In the genomic region with DNA sequence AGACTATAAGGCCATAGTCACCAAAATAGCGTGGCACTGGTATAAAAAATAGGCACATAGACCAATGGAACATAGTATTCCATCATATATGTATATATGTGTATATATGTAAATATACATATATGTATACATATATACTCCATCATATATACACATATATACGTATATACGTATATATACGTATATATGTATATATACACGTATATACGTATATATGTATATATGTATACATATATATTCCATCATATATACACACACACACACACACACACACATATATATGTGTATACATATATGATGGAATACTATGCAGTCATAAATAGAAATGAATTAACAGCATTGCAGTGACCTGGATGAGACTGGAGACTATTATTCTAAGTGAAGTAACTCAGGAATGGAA, we compare ENCODE assay signal across 18 cellular contexts.
DNase-seq lines count a peak whose midpoint lies in the region; ATAC-seq, FAIRE-seq and TF ChIP-seq lines count a peak whose summit lies in the region.
"Had no signal": no experiment of that assay in that cellular context is flagged by ENCODE, and none has a peak within 500 bp of the region (broad histone marks: within the 10 kb centered on the region; RNA-seq: fewer than 3 reads in every experiment).

No MANE protein-coding gene starts in this region.

- no peak overlapping the region for H3K9ac ChIP-seq in kidney (ENCODE audit: low read length in 2 of 2)

- FAIRE-seq in A204.1 (lab: Jason Lieb, UNC) (peak; percentile 74), colon (lab: Jason Lieb, UNC) (peak; percentile 83), kidney (lab: Jason Lieb, UNC) (peak; percentile 73)
- FAIRE-seq: GM12878, H54 had no signal

- ATAC-seq in GM18867 (IDR thresholded peaks at IDR 0.05; ENCODE audit: unreplicated experiment) = no peak
- ATAC-seq in GM21786 (IDR thresholded peaks at IDR 0.05; ENCODE audit: unreplicated experiment) = no peak
- ATAC-seq: CD8-positive, alpha-beta T cell; GM12878 had no signal

- POLR2A ChIA-PET in HEK293 (lab: Yijun Ruan, JAX) = interaction anchor here (0.7 kb wide), 1 partner anchor 971 kb away, joined by 4 read pairs; no protein-coding TSS in a partner anchor

- TF ChIP-seq CTCF in HEK293 (tag by site-specific recombination; IDR thresholded peaks at IDR 0.05) (no peak), kidney (IDR thresholded peaks at IDR 0.05; ENCODE audit: borderline replicate concordance, extremely low read depth, insufficient read depth) (no peak)

- CTCF ChIA-PET in HEK293 (lab: Yijun Ruan, JAX) = no interaction called here

- no peaks in the 10 kb centered on the region for H3K27me3 ChIP-seq in effector memory CD4-positive, alpha-beta T cell (replicated peaks; ENCODE audit: control insufficient read depth, insufficient read depth, low read length, poor library complexity, severe bottlenecking)

- H3K9me3 ChIP-seq in HEK293 (ENCODE audit: control insufficient read depth, insufficient read depth, low read depth, low read length) (no peaks in the 10 kb centered on the region; the same call in 1 of the 2 replicates), kidney (ENCODE audit: control insufficient read depth in 1 of 2, low read length in 2 of 2) (no peaks in the 10 kb centered on the region)
- no peaks in the 10 kb centered on the region for H3K9me3 ChIP-seq in effector memory CD4-positive, alpha-beta T cell (ENCODE audit: control insufficient read depth, low read length)
- H3K9me3 ChIP-seq: Caco-2, HAP-1 had no signal

- intact Hi-C loops in kidney (cut with DNase I) = no loop called here

- H3K36me3 ChIP-seq in HEK293 (ENCODE audit: control insufficient read depth in 2 of 2, insufficient read depth in 1 of 2, low read length in 2 of 2) = no peaks in the 10 kb centered on the region
- H3K36me3 ChIP-seq in kidney (ENCODE audit: control insufficient read depth in 1 of 2, insufficient read depth in 2 of 2, low read length in 2 of 2) = no peaks in the 10 kb centered on the region
- no peaks in the 10 kb centered on the region for H3K36me3 ChIP-seq in effector memory CD4-positive, alpha-beta T cell (ENCODE audit: control insufficient read depth, insufficient read depth, low read length)
- H3K36me3 ChIP-seq: HAP-1 had no signal

- no peaks in the 10 kb centered on the region for H3K4me1 ChIP-seq in HEK293 (ENCODE audit: control insufficient read depth, insufficient read depth, low read length)
- H3K4me1 ChIP-seq in kidney (ENCODE audit: control insufficient read depth in 1 of 2, insufficient read depth in 1 of 2, low read depth in 1 of 2, low read length in 2 of 2) = no peaks in the 10 kb centered on the region
- no peaks in the 10 kb centered on the region for H3K4me1 ChIP-seq in effector memory CD4-positive, alpha-beta T cell (ENCODE audit: control insufficient read depth, insufficient read depth, low read length, poor library complexity, severe bottlenecking)
- H3K4me1 ChIP-seq: Caco-2, HAP-1 had no signal

- H3K27ac ChIP-seq in HEK293 (ENCODE audit: extremely low read depth, low read depth, low read length) (no peak overlapping the region), kidney (ENCODE audit: low read depth in 2 of 2, low read length in 2 of 2) (no peak overlapping the region)
- no peak overlapping the region for H3K27ac ChIP-seq in effector memory CD4-positive, alpha-beta T cell (ENCODE audit: insufficient read depth, low read length, poor library complexity, severe bottlenecking)

- DNase-seq in kidney = no peak
- no peak for DNase-seq in effector memory CD4-positive, alpha-beta T cell
- DNase-seq: 8988T; C1 segment of cervical spinal cord; Caco-2; CD8-positive, alpha-beta T cell; DMS153; DND-41; GDM1; GOT3 had no signal

- H3K4me3 ChIP-seq in HEK293 (ENCODE audit: low read depth, low read length) (no peak overlapping the region), kidney (ENCODE audit: low read length in 2 of 2) (no peak overlapping the region)
- no peak overlapping the region for H3K4me3 ChIP-seq in effector memory CD4-positive, alpha-beta T cell (ENCODE audit: insufficient read depth, low read depth, low read length, poor library complexity, severe bottlenecking)
- H3K4me3 ChIP-seq: GM12878, HAP-1 had no signal

TF ChIP-seq in HEK293, 187 proteins besides CTCF, POLR2A, EP300 and RAD21:
- no peak for TF ChIP-seq PRDM6 (tag by site-specific recombination; IDR thresholded peaks at IDR 0.05)
- TF ChIP-seq ZNF146 (tag by site-specific recombination; IDR thresholded peaks at IDR 0.05) = peak; percentile 18; the same call in 1 of the 2 replicates
